ENCODE assay signal across 1 cellular context in the genomic region with DNA sequence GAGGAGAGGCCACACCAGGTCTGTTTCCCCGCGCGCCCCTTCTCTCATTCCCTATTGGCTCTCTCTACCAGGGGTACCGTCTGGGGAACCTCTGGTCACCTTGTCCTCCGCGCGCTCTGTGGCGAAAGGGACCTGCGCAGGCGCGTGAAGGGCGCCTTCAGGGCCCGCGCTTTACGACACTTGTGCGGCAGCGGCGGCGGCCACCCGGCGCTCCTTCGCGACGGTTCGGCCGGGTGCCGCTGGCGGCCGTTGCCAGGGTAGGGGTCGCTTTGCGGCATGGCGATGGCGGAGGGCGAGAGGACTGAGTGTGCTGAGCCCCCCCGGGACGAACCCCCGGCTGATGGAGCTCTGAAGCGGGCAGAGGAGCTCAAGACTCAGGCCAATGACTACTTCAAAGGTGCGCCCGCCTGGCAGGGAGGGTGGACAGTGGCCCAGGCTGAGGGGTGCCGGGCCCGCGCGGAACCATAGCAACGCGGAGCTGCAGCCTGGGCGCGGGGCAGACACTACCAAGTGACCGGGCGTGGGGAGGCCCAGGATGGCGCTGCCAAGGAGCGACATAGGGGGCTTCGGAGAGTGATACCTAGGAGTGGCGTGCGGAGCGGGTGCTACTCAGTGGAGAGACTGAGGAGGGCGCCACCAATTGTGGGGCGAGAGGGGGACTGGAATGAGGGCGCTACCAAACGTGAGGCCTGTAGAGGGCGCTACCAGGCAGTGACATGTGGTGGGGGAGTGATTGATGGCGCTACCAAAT.
TF ChIP-seq lines count a peak whose summit lies in the region.

A gene with protein sequence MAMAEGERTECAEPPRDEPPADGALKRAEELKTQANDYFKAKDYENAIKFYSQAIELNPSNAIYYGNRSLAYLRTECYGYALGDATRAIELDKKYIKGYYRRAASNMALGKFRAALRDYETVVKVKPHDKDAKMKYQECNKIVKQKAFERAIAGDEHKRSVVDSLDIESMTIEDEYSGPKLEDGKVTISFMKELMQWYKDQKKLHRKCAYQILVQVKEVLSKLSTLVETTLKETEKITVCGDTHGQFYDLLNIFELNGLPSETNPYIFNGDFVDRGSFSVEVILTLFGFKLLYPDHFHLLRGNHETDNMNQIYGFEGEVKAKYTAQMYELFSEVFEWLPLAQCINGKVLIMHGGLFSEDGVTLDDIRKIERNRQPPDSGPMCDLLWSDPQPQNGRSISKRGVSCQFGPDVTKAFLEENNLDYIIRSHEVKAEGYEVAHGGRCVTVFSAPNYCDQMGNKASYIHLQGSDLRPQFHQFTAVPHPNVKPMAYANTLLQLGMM (plus strand): TSS at position 267 of the 751 bp plus-strand sequence. CDS start 10 bp downstream, at position 277.

TF ChIP-seq in K562, 482 proteins besides CTCF, POLR2A, EP300 and RAD21 (continued from another document and continues in another):
- TF ChIP-seq, protein P1, sequence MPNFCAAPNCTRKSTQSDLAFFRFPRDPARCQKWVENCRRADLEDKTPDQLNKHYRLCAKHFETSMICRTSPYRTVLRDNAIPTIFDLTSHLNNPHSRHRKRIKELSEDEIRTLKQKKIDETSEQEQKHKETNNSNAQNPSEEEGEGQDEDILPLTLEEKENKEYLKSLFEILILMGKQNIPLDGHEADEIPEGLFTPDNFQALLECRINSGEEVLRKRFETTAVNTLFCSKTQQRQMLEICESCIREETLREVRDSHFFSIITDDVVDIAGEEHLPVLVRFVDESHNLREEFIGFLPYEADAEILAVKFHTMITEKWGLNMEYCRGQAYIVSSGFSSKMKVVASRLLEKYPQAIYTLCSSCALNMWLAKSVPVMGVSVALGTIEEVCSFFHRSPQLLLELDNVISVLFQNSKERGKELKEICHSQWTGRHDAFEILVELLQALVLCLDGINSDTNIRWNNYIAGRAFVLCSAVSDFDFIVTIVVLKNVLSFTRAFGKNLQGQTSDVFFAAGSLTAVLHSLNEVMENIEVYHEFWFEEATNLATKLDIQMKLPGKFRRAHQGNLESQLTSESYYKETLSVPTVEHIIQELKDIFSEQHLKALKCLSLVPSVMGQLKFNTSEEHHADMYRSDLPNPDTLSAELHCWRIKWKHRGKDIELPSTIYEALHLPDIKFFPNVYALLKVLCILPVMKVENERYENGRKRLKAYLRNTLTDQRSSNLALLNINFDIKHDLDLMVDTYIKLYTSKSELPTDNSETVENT (CRISPR knock-in tag; IDR thresholded peaks at IDR 0.05) = no peak
- no peak for TF ChIP-seq TAL1 (IDR thresholded peaks at IDR 0.05)
- peak; percentile 44 to 88; a peak in 2 of 4 replicates for TF ChIP-seq ARNT (IDR thresholded peaks at IDR 0.05)
- no peak for TF ChIP-seq CBX5 (IDR thresholded peaks at IDR 0.05; ENCODE audit: borderline replicate concordance, low read depth)
- no peak for TF ChIP-seq ZNF124 (CRISPR knock-in tag; IDR thresholded peaks at IDR 0.05)
- TF ChIP-seq, protein P2, sequence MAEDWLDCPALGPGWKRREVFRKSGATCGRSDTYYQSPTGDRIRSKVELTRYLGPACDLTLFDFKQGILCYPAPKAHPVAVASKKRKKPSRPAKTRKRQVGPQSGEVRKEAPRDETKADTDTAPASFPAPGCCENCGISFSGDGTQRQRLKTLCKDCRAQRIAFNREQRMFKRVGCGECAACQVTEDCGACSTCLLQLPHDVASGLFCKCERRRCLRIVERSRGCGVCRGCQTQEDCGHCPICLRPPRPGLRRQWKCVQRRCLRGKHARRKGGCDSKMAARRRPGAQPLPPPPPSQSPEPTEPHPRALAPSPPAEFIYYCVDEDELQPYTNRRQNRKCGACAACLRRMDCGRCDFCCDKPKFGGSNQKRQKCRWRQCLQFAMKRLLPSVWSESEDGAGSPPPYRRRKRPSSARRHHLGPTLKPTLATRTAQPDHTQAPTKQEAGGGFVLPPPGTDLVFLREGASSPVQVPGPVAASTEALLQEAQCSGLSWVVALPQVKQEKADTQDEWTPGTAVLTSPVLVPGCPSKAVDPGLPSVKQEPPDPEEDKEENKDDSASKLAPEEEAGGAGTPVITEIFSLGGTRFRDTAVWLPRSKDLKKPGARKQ (CRISPR knock-in tag; IDR thresholded peaks at IDR 0.05) = no peak
- no peak for TF ChIP-seq XRCC3 (IDR thresholded peaks at IDR 0.05)
- no peak for TF ChIP-seq RBM34 (IDR thresholded peaks at IDR 0.05; ENCODE audit: borderline replicate concordance, insufficient read depth, low read length)
- TF ChIP-seq, protein P3, sequence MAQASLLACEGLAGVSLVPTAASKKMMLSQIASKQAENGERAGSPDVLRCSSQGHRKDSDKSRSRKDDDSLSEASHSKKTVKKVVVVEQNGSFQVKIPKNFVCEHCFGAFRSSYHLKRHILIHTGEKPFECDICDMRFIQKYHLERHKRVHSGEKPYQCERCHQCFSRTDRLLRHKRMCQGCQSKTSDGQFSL (CRISPR knock-in tag; IDR thresholded peaks at IDR 0.05) = peak; percentile 87
- TF ChIP-seq, protein P3 (tag; IDR thresholded peaks at IDR 0.05) = peak in 1 of 2 experiments; percentile 69; a peak in 1 of 4 replicates
- TF ChIP-seq, protein P4, sequence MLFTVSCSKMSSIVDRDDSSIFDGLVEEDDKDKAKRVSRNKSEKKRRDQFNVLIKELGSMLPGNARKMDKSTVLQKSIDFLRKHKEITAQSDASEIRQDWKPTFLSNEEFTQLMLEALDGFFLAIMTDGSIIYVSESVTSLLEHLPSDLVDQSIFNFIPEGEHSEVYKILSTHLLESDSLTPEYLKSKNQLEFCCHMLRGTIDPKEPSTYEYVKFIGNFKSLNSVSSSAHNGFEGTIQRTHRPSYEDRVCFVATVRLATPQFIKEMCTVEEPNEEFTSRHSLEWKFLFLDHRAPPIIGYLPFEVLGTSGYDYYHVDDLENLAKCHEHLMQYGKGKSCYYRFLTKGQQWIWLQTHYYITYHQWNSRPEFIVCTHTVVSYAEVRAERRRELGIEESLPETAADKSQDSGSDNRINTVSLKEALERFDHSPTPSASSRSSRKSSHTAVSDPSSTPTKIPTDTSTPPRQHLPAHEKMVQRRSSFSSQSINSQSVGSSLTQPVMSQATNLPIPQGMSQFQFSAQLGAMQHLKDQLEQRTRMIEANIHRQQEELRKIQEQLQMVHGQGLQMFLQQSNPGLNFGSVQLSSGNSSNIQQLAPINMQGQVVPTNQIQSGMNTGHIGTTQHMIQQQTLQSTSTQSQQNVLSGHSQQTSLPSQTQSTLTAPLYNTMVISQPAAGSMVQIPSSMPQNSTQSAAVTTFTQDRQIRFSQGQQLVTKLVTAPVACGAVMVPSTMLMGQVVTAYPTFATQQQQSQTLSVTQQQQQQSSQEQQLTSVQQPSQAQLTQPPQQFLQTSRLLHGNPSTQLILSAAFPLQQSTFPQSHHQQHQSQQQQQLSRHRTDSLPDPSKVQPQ (CRISPR knock-in tag; IDR thresholded peaks at IDR 0.05; ENCODE audit: borderline replicate concordance) = no peak
- peak in 1 of 2 experiments; percentile 82; a peak in 2 of 4 replicates for TF ChIP-seq HDAC1 (IDR thresholded peaks at IDR 0.05)
- no peak for TF ChIP-seq BDP1 (IDR thresholded peaks at IDR 0.05; ENCODE audit: insufficient read depth, insufficient read length)
- TF ChIP-seq ERF (CRISPR knock-in tag; IDR thresholded peaks at IDR 0.05) = peak; percentile 49; the same call in 1 of the 2 replicates
- TF ChIP-seq SAP30 (IDR thresholded peaks at IDR 0.05; ENCODE audit: borderline replicate concordance, insufficient read depth, low read depth, low read length, poor library complexity, severe bottlenecking) = no peak
- TF ChIP-seq NFE2 (IDR thresholded peaks at IDR 0.05; ENCODE audit: low read depth) = no peak
- peak; percentile 40 for TF ChIP-seq DACH1 (IDR thresholded peaks at IDR 0.05; ENCODE audit: partially characterized antibody)
- peak; percentile 34; the same call in 1 of the 2 replicates for TF ChIP-seq ZNF384 (IDR thresholded peaks at IDR 0.05; ENCODE audit: low read depth, low read length)
- peak; percentile 62; the same call in 1 of the 2 replicates for TF ChIP-seq PML (IDR thresholded peaks at IDR 0.05; ENCODE audit: low read length)
- TF ChIP-seq, protein P5, sequence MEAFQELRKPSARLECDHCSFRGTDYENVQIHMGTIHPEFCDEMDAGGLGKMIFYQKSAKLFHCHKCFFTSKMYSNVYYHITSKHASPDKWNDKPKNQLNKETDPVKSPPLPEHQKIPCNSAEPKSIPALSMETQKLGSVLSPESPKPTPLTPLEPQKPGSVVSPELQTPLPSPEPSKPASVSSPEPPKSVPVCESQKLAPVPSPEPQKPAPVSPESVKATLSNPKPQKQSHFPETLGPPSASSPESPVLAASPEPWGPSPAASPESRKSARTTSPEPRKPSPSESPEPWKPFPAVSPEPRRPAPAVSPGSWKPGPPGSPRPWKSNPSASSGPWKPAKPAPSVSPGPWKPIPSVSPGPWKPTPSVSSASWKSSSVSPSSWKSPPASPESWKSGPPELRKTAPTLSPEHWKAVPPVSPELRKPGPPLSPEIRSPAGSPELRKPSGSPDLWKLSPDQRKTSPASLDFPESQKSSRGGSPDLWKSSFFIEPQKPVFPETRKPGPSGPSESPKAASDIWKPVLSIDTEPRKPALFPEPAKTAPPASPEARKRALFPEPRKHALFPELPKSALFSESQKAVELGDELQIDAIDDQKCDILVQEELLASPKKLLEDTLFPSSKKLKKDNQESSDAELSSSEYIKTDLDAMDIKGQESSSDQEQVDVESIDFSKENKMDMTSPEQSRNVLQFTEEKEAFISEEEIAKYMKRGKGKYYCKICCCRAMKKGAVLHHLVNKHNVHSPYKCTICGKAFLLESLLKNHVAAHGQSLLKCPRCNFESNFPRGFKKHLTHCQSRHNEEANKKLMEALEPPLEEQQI (IDR thresholded peaks at IDR 0.05) = no peak
- TF ChIP-seq LCOR (CRISPR knock-in tag; IDR thresholded peaks at IDR 0.05) = peak; percentile 43; the same call in 1 of the 2 replicates
- TF ChIP-seq KLF1 (tag; IDR thresholded peaks at IDR 0.05) = peak; percentile 75; the same call in 1 of the 2 replicates
- TF ChIP-seq HLTF (IDR thresholded peaks at IDR 0.05) = peak; percentile 87; the same call in 1 of the 2 replicates
- TF ChIP-seq, protein P6, sequence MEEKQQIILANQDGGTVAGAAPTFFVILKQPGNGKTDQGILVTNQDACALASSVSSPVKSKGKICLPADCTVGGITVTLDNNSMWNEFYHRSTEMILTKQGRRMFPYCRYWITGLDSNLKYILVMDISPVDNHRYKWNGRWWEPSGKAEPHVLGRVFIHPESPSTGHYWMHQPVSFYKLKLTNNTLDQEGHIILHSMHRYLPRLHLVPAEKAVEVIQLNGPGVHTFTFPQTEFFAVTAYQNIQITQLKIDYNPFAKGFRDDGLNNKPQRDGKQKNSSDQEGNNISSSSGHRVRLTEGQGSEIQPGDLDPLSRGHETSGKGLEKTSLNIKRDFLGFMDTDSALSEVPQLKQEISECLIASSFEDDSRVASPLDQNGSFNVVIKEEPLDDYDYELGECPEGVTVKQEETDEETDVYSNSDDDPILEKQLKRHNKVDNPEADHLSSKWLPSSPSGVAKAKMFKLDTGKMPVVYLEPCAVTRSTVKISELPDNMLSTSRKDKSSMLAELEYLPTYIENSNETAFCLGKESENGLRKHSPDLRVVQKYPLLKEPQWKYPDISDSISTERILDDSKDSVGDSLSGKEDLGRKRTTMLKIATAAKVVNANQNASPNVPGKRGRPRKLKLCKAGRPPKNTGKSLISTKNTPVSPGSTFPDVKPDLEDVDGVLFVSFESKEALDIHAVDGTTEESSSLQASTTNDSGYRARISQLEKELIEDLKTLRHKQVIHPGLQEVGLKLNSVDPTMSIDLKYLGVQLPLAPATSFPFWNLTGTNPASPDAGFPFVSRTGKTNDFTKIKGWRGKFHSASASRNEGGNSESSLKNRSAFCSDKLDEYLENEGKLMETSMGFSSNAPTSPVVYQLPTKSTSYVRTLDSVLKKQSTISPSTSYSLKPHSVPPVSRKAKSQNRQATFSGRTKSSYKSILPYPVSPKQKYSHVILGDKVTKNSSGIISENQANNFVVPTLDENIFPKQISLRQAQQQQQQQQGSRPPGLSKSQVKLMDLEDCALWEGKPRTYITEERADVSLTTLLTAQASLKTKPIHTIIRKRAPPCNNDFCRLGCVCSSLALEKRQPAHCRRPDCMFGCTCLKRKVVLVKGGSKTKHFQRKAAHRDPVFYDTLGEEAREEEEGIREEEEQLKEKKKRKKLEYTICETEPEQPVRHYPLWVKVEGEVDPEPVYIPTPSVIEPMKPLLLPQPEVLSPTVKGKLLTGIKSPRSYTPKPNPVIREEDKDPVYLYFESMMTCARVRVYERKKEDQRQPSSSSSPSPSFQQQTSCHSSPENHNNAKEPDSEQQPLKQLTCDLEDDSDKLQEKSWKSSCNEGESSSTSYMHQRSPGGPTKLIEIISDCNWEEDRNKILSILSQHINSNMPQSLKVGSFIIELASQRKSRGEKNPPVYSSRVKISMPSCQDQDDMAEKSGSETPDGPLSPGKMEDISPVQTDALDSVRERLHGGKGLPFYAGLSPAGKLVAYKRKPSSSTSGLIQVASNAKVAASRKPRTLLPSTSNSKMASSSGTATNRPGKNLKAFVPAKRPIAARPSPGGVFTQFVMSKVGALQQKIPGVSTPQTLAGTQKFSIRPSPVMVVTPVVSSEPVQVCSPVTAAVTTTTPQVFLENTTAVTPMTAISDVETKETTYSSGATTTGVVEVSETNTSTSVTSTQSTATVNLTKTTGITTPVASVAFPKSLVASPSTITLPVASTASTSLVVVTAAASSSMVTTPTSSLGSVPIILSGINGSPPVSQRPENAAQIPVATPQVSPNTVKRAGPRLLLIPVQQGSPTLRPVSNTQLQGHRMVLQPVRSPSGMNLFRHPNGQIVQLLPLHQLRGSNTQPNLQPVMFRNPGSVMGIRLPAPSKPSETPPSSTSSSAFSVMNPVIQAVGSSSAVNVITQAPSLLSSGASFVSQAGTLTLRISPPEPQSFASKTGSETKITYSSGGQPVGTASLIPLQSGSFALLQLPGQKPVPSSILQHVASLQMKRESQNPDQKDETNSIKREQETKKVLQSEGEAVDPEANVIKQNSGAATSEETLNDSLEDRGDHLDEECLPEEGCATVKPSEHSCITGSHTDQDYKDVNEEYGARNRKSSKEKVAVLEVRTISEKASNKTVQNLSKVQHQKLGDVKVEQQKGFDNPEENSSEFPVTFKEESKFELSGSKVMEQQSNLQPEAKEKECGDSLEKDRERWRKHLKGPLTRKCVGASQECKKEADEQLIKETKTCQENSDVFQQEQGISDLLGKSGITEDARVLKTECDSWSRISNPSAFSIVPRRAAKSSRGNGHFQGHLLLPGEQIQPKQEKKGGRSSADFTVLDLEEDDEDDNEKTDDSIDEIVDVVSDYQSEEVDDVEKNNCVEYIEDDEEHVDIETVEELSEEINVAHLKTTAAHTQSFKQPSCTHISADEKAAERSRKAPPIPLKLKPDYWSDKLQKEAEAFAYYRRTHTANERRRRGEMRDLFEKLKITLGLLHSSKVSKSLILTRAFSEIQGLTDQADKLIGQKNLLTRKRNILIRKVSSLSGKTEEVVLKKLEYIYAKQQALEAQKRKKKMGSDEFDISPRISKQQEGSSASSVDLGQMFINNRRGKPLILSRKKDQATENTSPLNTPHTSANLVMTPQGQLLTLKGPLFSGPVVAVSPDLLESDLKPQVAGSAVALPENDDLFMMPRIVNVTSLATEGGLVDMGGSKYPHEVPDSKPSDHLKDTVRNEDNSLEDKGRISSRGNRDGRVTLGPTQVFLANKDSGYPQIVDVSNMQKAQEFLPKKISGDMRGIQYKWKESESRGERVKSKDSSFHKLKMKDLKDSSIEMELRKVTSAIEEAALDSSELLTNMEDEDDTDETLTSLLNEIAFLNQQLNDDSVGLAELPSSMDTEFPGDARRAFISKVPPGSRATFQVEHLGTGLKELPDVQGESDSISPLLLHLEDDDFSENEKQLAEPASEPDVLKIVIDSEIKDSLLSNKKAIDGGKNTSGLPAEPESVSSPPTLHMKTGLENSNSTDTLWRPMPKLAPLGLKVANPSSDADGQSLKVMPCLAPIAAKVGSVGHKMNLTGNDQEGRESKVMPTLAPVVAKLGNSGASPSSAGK (IDR thresholded peaks at IDR 0.05) = no peak; the same call in 1 of the 2 replicates
- TF ChIP-seq NFYB (IDR thresholded peaks at IDR 0.05; ENCODE audit: extremely low read depth, insufficient read length) = peak; percentile 45
- TF ChIP-seq SIN3B (IDR thresholded peaks at IDR 0.05; ENCODE audit: low read depth) = peak; percentile 63
- TF ChIP-seq ZC3H8 (IDR thresholded peaks at IDR 0.05) = no peak; the same call in 1 of the 2 replicates
- TF ChIP-seq ZNF764 (CRISPR knock-in tag; IDR thresholded peaks at IDR 0.05; ENCODE audit: low read depth) = 0 out of 2 replicates have a peak, but pooled peaks have one; percentile 1
